27 cellular contexts compared by ENCODE assay signal in genomic region chr3:51242939-51243338, GRCh38.
"Had no signal": no experiment of that assay in that cellular context is flagged by ENCODE, and none has a peak within 500 bp of the region (broad histone marks: within the 10 kb centered on the region; RNA-seq: fewer than 3 reads in every experiment).

No MANE protein-coding gene starts in this region.

- ATAC-seq: activated CD4-positive, CD25-positive, alpha-beta regulatory T cell treated with anti-CD3 and anti-CD28 coated beads, Interleukin-2, amount 50 U/mL, for 24 hours; activated CD8-positive, alpha-beta T cell treated with anti-CD3 and anti-CD28 coated beads for 36 hours; activated T-cell treated with anti-CD3 and anti-CD28 coated beads, Interleukin-2, amount 50 U/mL, for 4 hours; activated T-helper 17 cell treated with anti-CD3 and anti-CD28 coated beads, Interleukin-2, amount 50 U/mL, for 72 hours; T-helper 17 cell had no signal

- H3K27ac Mint-ChIP-seq: activated B cell treated with CpG ODN at 0.5 μM for 24 hours; activated CD8-positive, alpha-beta T cell treated with anti-CD3 and anti-CD28 coated beads for 36 hours; activated naive CD8-positive, alpha-beta T cell; activated T-helper 17 cell treated with anti-CD3 and anti-CD28 coated beads, Interleukin-2, amount 50 U/mL, for 72 hours; T-helper 17 cell; T-helper 2 cell treated with Interferon-gamma antibody and Interleukin-4, amounts not matched to agents 5 μg/mL and 100 μg/mL, for 36 hours had no signal

- H3K27me3 ChIP-seq: brain microvascular endothelial cell had no signal

- H3K9me3 Mint-ChIP-seq: activated B cell treated with CpG ODN at 0.5 μM for 24 hours; activated T-helper 17 cell treated with anti-CD3 and anti-CD28 coated beads, Interleukin-2, amount 50 U/mL, for 72 hours; central memory CD8-positive, alpha-beta T cell had no signal

- H3K27ac ChIP-seq: brain microvascular endothelial cell, epithelial cell of prostate, WERI-Rb-1 had no signal

- H3K4me3 Mint-ChIP-seq: activated B cell treated with CpG ODN at 0.5 μM for 24 hours; activated CD8-positive, alpha-beta T cell treated with anti-CD3 and anti-CD28 coated beads for 36 hours; activated naive CD8-positive, alpha-beta T cell; activated T-cell treated with anti-CD3 and anti-CD28 coated beads, Interleukin-2, amount 50 U/mL, for 4 hours; activated T-helper 17 cell treated with anti-CD3 and anti-CD28 coated beads, Interleukin-2, amount 50 U/mL, for 72 hours; central memory CD8-positive, alpha-beta T cell; T-helper 17 cell; T-helper 2 cell treated with Interferon-gamma antibody and Interleukin-4, amounts not matched to agents 5 μg/mL and 100 μg/mL, for 36 hours had no signal

- H3K27me3 Mint-ChIP-seq: activated CD8-positive, alpha-beta T cell treated with anti-CD3 and anti-CD28 coated beads for 36 hours; activated naive CD8-positive, alpha-beta T cell; activated T-helper 17 cell treated with anti-CD3 and anti-CD28 coated beads, Interleukin-2, amount 50 U/mL, for 72 hours; central memory CD8-positive, alpha-beta T cell; T-helper 17 cell had no signal

- DNase-seq: activated B cell treated with CpG ODN at 0.5 μM for 24 hours; activated CD4-positive, alpha-beta T cell treated with anti-CD3 and anti-CD28 coated beads for 48 hours; activated CD4-positive, alpha-beta T cell treated with anti-CD3 and anti-CD28 coated beads, Interleukin-2, amount 50 U/mL, for 1 hour; activated CD4-positive, alpha-beta T cell treated with anti-CD3 and anti-CD28 coated beads, Interleukin-2, amount 50 U/mL, for 48 hours; activated CD8-positive, alpha-beta memory T cell treated with anti-CD3 and anti-CD28 coated beads for 24 hours; activated CD8-positive, alpha-beta T cell treated with anti-CD3 and anti-CD28 coated beads for 36 hours; activated effector memory CD4-positive, alpha-beta T cell treated with Interleukin-2 at 50 U/mL for 16 hours; activated gamma-delta T cell treated with Interleukin-2 at 50 U/mL for 16 hours; activated naive CD4-positive, alpha-beta T cell treated with anti-CD3 and anti-CD28 coated beads, Interleukin-2, amount 50 U/mL, for 16 hours; activated naive CD4-positive, alpha-beta T cell treated with Interleukin-2 at 50 U/mL for 16 hours; activated T-cell treated with anti-CD3 and anti-CD28 coated beads, Interleukin-2, amount 50 U/mL, for 4 hours; amniotic stem cell; anterior cingulate cortex; brain microvascular endothelial cell; cortex of kidney; effector CD8-positive, alpha-beta T cell; foreskin fibroblast; T-helper 1 cell; T-helper 17 cell; T1000; WERI-Rb-1 had no signal

- H3K4me1 Mint-ChIP-seq: activated T-helper 17 cell treated with anti-CD3 and anti-CD28 coated beads, Interleukin-2, amount 50 U/mL, for 72 hours; central memory CD8-positive, alpha-beta T cell; T-helper 17 cell had no signal

- H3K36me3 ChIP-seq: brain microvascular endothelial cell had no signal
